In genomic region chr16:68118954-68119353, GRCh38 we compare ENCODE assay signal across 8 cellular contexts. TPM values are rescaled to one million over a fixed set of nuclear protein-coding genes. Genes with fewer than 3 reads are reported as not detected.
DNase-seq lines count a peak whose midpoint lies in the region; ATAC-seq, FAIRE-seq and TF ChIP-seq lines count a peak whose summit lies in the region.
"Not testable (repeated sequence)": the region's sequence is repeated elsewhere in the genome, so short reads cannot be mapped to it uniquely, and the experiment has no call there.

No MANE protein-coding gene starts in this region.

- not testable (repeated sequence) for H3K27me3 ChIP-seq in CD4-positive, alpha-beta memory T cell (ENCODE audit: insufficient read depth, low read length)

- not testable (repeated sequence) for H3K4me3 ChIP-seq in CD4-positive, alpha-beta memory T cell (ENCODE audit: low read length in 2 of 2)

- intact Hi-C loops in CD4-positive, alpha-beta memory T cell (cut with micrococcal nuclease): loop anchor here (10.0 kb wide), 1 partner anchor 54 kb away; no protein-coding TSS in a partner anchor

- DNase-seq in CD4-positive, alpha-beta memory T cell; WTC11 (ENCODE audit: low spot score); activated naive CD4-positive, alpha-beta T cell treated with anti-CD3 and anti-CD28 coated beads, Interleukin-2, amount 50 U/mL, for 72 hours (ENCODE audit: low spot score in 2 of 2): not testable (repeated sequence)
- DNase-seq in GM12891 (ENCODE audit: insufficient read length, low spot score): peak; percentile 13
- DNase-seq in GM20000 (ENCODE audit: low spot score): peak; percentile 16
- peak; percentile 42 to 55 (median 45) for DNase-seq in immature natural killer cell
- DNase-seq in stimulated activated CD8-positive, alpha-beta memory T cell treated with anti-CD3 and anti-CD28 coated beads, Interleukin-12 subunit alpha, Interleukin-12 subunit beta, amount 100 ng/mL, for 4 hours (ENCODE audit: low read depth): peak; percentile 7

- H3K27ac ChIP-seq in CD4-positive, alpha-beta memory T cell (ENCODE audit: low read depth, low read length): not testable (repeated sequence)

- not testable (repeated sequence) for H3K9me3 ChIP-seq in CD4-positive, alpha-beta memory T cell (ENCODE audit: control insufficient read depth in 1 of 2, low read length in 2 of 2)

- peaks cover 94% of the 10 kb centered on the region for H3K4me1 ChIP-seq in CD4-positive, alpha-beta memory T cell (ENCODE audit: insufficient read depth, low read length)

- FAIRE-seq in GM12891 (lab: Jason Lieb, UNC): peak; percentile 35

- H3K27me3 Mint-ChIP-seq in CD4-positive, alpha-beta memory T cell; WTC11 (ENCODE audit: low read depth); immature natural killer cell (ENCODE audit: low read depth in 3 of 3): not testable (repeated sequence)

- CTCF ChIA-PET in CD4-positive, alpha-beta memory T cell (lab: Charles Lee; ENCODE audit: partially characterized antibody): interaction anchor here (0.9 to 4.5 kb wide), 3 partner anchors 20 to 46 kb away, joined by 4 to 35 read pairs (median 8); no protein-coding TSS in a partner anchor
- CTCF ChIA-PET in WTC11 (lab: Charles Lee): interaction anchor here (4.3 kb wide), 1 partner anchor 25 kb away, joined by 32 read pairs; no protein-coding TSS in a partner anchor

- peaks cover 50 to 93% (median 74%) of the 10 kb centered on the region in 4 donors for H3K4me1 Mint-ChIP-seq in CD4-positive, alpha-beta memory T cell
- H3K4me1 Mint-ChIP-seq in WTC11: not testable (repeated sequence)
- H3K4me1 Mint-ChIP-seq in immature natural killer cell: peaks cover 89 to 96% of the 10 kb centered on the region in 2 donors

- POLR2A ChIA-PET in CD4-positive, alpha-beta memory T cell (lab: Charles Lee; ENCODE audit: partially characterized antibody): interaction anchor here (1.0 kb wide), 1 partner anchor 13 kb away, joined by 5 read pairs; no protein-coding TSS in a partner anchor
- POLR2A ChIA-PET in WTC11 (lab: Charles Lee): not testable (repeated sequence)

- H3K9me3 Mint-ChIP-seq in CD4-positive, alpha-beta memory T cell; WTC11; activated naive CD4-positive, alpha-beta T cell treated with anti-CD3 and anti-CD28 coated beads, Interleukin-2, amount 50 U/mL, for 72 hours; immature natural killer cell: not testable (repeated sequence)

- H3K36me3 Mint-ChIP-seq in CD4-positive, alpha-beta memory T cell: peaks cover 3 to 14% of the 10 kb centered on the region in 2 donors
- not testable (repeated sequence) for H3K36me3 Mint-ChIP-seq in WTC11, immature natural killer cell
- peaks cover 5 to 10% of the 10 kb centered on the region in 2 donors for H3K36me3 Mint-ChIP-seq in activated naive CD4-positive, alpha-beta T cell treated with anti-CD3 and anti-CD28 coated beads, Interleukin-2, amount 50 U/mL, for 72 hours

- peak; percentile 61 for ATAC-seq in HG03354 (IDR thresholded peaks at IDR 0.05; ENCODE audit: poor library complexity, severe bottlenecking, unreplicated experiment)
- ATAC-seq in WTC11; activated naive CD4-positive, alpha-beta T cell treated with anti-CD3 and anti-CD28 coated beads, Interleukin-2, amount 50 U/mL, for 72 hours: not testable (repeated sequence)

- H3K4me3 Mint-ChIP-seq in CD4-positive, alpha-beta memory T cell: peak overlapping the region in 4 of 8 donors; percentile 6 to 67 (median 27)
- H3K4me3 Mint-ChIP-seq in WTC11: not testable (repeated sequence)
- peak overlapping the region; percentile 59 to 80 (median 73) for H3K4me3 Mint-ChIP-seq in immature natural killer cell

- peak overlapping the region; percentile 0 to 90 (median 73) for H3K27ac Mint-ChIP-seq in CD4-positive, alpha-beta memory T cell
- H3K27ac Mint-ChIP-seq in WTC11: peak overlapping the region; percentile 3; the same call in 1 of the 2 replicates
- peak overlapping the region; percentile 59 to 86 for H3K27ac Mint-ChIP-seq in activated naive CD4-positive, alpha-beta T cell treated with anti-CD3 and anti-CD28 coated beads, Interleukin-2, amount 50 U/mL, for 72 hours
- peak overlapping the region; percentile 80 to 91 (median 87) for H3K27ac Mint-ChIP-seq in immature natural killer cell

- TF ChIP-seq CTCF in GM20000 (IDR thresholded peaks at IDR 0.05; ENCODE audit: extremely low read depth, missing control alignments); WTC11 (IDR thresholded peaks at IDR 0.05): not testable (repeated sequence)

- not testable (repeated sequence) for H3K36me3 ChIP-seq in CD4-positive, alpha-beta memory T cell (ENCODE audit: insufficient read depth, low read length)

- TF ChIP-seq POLR2A in GM12891 (IDR thresholded peaks at IDR 0.05; ENCODE audit: low read depth, low read length): not testable (repeated sequence)

TF ChIP-seq in GM12891, 5 proteins besides CTCF, POLR2A, EP300 and RAD21:
- TF ChIP-seq SPI1 (IDR thresholded peaks at IDR 0.05; ENCODE audit: low read depth, low read length): peak; percentile 46; the same call in 1 of the 2 replicates

RNA-seq across cellular contexts. Expression of gene NFATC3, which starts 33.8 kb away (rescaled TPM):
- 100 to 1,000 TPM; 127 to 134 TPM for total RNA-seq in CD4-positive, alpha-beta memory T cell
- 10 to 100 TPM; 76.5 to 94.9 TPM for polyA plus RNA-seq in CD4-positive, alpha-beta memory T cell
- polyA plus RNA-seq in GM12891 (2012; ENCODE audit: low read depth, missing spikeins): 8.3 TPM
- total RNA-seq in WTC11 (2021): 32.5 to 34.6 TPM (median 33.3 TPM) in 3 replicates
- 10 to 100 TPM; 64.2 to 90.1 TPM for total RNA-seq in activated naive CD4-positive, alpha-beta T cell treated with anti-CD3 and anti-CD28 coated beads, Interleukin-2, amount 50 U/mL, for 72 hours
- 100 to 1,000 TPM in 2 of 3 donors, 10 to 100 TPM in 1; 66.5 to 160 (median 119) TPM for polyA plus RNA-seq in immature natural killer cell

Comparison
In these comparisons a context has a peak if more than half of its experiments do, and no peak if none do; other contexts are left out.
1. H3K27ac Mint-ChIP-seq: peak in every context shown above with its lines; median percentile 87 in immature natural killer cell; 73 in CD4-positive, alpha-beta memory T cell; 72 in activated naive CD4-positive, alpha-beta T cell treated with anti-CD3 and anti-CD28 coated beads, Interleukin-2, amount 50 U/mL, for 72 hours; 3 in WTC11.